1 cellular context compared by ENCODE assay signal in genomic region chr13:52159159-52159982, GRCh38.
TF ChIP-seq lines count a peak whose summit lies in the region.

Gene NEK3, minus strand, starts transcription at chr13:52159597. Its CDS starts 3,406 bp downstream, at chr13:52156191.

TF ChIP-seq in SK-N-SH, 30 proteins besides CTCF, POLR2A, EP300 and RAD21 (continued from another document):
- TF ChIP-seq TAF1 (IDR thresholded peaks at IDR 0.05; ENCODE audit: borderline replicate concordance, low read depth, low read length) (no peak), GATA2 (CRISPR knock-in tag; IDR thresholded peaks at IDR 0.05) (no peak), GABPA (IDR thresholded peaks at IDR 0.05; ENCODE audit: low read depth) (no peak; the same call in 1 of the 2 replicates), TEAD4 (IDR thresholded peaks at IDR 0.05; ENCODE audit: borderline replicate concordance, insufficient read depth) (no peak), NRF1 (IDR thresholded peaks at IDR 0.05; ENCODE audit: low read depth, low read length) (no peak), TCF12 (IDR thresholded peaks at IDR 0.05) (0 out of 2 replicates have a peak, but pooled peaks have one; percentile 8), SIN3A (IDR thresholded peaks at IDR 0.05; ENCODE audit: borderline replicate concordance, low read depth, low read length) (no peak), MEF2A (IDR thresholded peaks at IDR 0.05; ENCODE audit: borderline replicate concordance, low read depth) (no peak), JUND (IDR thresholded peaks at IDR 0.05) (no peak), FOXJ3 (CRISPR knock-in tag; IDR thresholded peaks at IDR 0.05) (no peak), USF1 (IDR thresholded peaks at IDR 0.05; ENCODE audit: borderline replicate concordance, low read depth) (no peak)
- TF ChIP-seq, protein P1, sequence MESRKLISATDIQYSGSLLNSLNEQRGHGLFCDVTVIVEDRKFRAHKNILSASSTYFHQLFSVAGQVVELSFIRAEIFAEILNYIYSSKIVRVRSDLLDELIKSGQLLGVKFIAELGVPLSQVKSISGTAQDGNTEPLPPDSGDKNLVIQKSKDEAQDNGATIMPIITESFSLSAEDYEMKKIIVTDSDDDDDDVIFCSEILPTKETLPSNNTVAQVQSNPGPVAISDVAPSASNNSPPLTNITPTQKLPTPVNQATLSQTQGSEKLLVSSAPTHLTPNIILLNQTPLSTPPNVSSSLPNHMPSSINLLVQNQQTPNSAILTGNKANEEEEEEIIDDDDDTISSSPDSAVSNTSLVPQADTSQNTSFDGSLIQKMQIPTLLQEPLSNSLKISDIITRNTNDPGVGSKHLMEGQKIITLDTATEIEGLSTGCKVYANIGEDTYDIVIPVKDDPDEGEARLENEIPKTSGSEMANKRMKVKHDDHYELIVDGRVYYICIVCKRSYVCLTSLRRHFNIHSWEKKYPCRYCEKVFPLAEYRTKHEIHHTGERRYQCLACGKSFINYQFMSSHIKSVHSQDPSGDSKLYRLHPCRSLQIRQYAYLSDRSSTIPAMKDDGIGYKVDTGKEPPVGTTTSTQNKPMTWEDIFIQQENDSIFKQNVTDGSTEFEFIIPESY (IDR thresholded peaks at IDR 0.05; ENCODE audit: borderline replicate concordance, low read depth), result no peak
